In the genomic region with DNA sequence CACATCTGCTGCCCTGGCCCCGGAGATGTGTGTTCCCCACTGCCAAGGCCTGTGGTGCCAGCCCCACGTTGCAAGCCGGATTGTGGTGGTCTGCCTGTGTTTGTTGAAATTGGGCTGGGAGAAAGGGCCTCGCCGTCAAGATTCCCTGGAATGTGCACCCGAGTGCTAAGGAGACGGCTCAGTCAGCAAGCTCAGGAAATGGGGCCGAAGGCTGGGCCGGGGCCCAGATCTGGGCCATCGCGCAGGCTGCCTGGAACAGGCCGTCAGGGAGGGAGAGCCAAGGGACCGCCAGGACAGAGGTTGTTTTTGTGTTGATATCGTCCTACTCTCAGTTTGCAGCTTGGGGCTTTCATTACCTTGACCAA, we compare ENCODE assay signal across 11 cellular contexts.
DNase-seq lines count a peak whose midpoint lies in the region; ATAC-seq and TF ChIP-seq lines count a peak whose summit lies in the region.
"Had no signal": no experiment of that assay in that cellular context is flagged by ENCODE, and none has a peak within 500 bp of the region (broad histone marks: within the 10 kb centered on the region; RNA-seq: fewer than 3 reads in every experiment).

No MANE protein-coding gene starts in this region.

- H4K20me1 ChIP-seq in osteoblast (ENCODE audit: insufficient read depth, low read length) = no peaks in the 10 kb centered on the region

- H3K27ac ChIP-seq in osteoblast (ENCODE audit: low read depth, low read length) (peak overlapping the region; percentile 79), aorta (ENCODE audit: low read depth in 1 of 2, low read length in 2 of 2) (peak overlapping the region; percentile 68 to 84)

- peak; percentile 87 for ATAC-seq in left ventricle myocardium superior
- peak; percentile 75 for ATAC-seq in aorta (ENCODE audit: low FRiP score)
- no peak for ATAC-seq in GM21528 (IDR thresholded peaks at IDR 0.05; ENCODE audit: low FRiP score, unreplicated experiment)

- H3K4me3 ChIP-seq in osteoblast (ENCODE audit: insufficient read depth, low read length) (no peak overlapping the region), aorta (ENCODE audit: low read length in 2 of 2) (no peak overlapping the region)

- intact Hi-C loops in left ventricle myocardium superior (cut with micrococcal nuclease) = no loop called here
- intact Hi-C loops in aorta (cut with DNase I) = no loop called here

- TF ChIP-seq CTCF in osteoblast (IDR thresholded peaks at IDR 0.05; ENCODE audit: extremely low read depth, low read depth, low read length) = no peak

- H3K4me1 ChIP-seq in osteoblast (ENCODE audit: insufficient read depth, low read length) (peaks cover 14% of the 10 kb centered on the region), aorta (ENCODE audit: control insufficient read depth in 1 of 2, insufficient read depth in 2 of 2, low read length in 2 of 2) (no peaks in the 10 kb centered on the region)

- no peaks in the 10 kb centered on the region for H3K79me2 ChIP-seq in osteoblast (ENCODE audit: insufficient read depth, low read length)

- H3K27me3 ChIP-seq in osteoblast (ENCODE audit: insufficient read depth, low read length) (no peaks in the 10 kb centered on the region), aorta (ENCODE audit: control insufficient read depth in 1 of 2, insufficient read depth in 2 of 2, low read length in 1 of 2) (no peaks in the 10 kb centered on the region)

- H3K36me3 ChIP-seq in osteoblast (ENCODE audit: insufficient read depth, low read length) = no peaks in the 10 kb centered on the region
- H3K36me3 ChIP-seq in aorta (ENCODE audit: control insufficient read depth in 1 of 2, insufficient read depth in 2 of 2, low read length in 1 of 2) = no peaks in the 10 kb centered on the region

- H3K9me3 ChIP-seq in osteoblast (ENCODE audit: low read depth, low read length) (peaks cover 5% of the 10 kb centered on the region), aorta (ENCODE audit: control insufficient read depth, low read length) (peaks cover 5% of the 10 kb centered on the region)

- peak; percentile 25 for DNase-seq in cerebellum (ENCODE audit: low spot score)
- DNase-seq in left ventricle myocardium superior = peak; percentile 59
- no peak for DNase-seq in osteoblast (ENCODE audit: insufficient read length, low spot score, missing footprints)
- peak in 1 of 2 donors; percentile 66 for DNase-seq in aorta
- DNase-seq in iPS-NIHi11 (ENCODE audit: low spot score) = no peak
- DNase-seq in T-helper 9 cell = no peak
- DNase-seq: activated CD4-positive, CD25-positive, alpha-beta regulatory T cell treated with anti-CD3 and anti-CD28 coated beads, Interleukin-2, amount 50 U/mL, for 72 hours; activated naive CD4-positive, alpha-beta T cell treated with anti-CD3 and anti-CD28 coated beads, Interleukin-2, amount 50 U/mL, for 16 hours; DMS79; NCI-H2227 treated with DMSO at 0.1 percent for 48 hours had no signal

- H3K4me2 ChIP-seq in osteoblast (ENCODE audit: insufficient read depth, low read length) = peak overlapping the region; percentile 20

- H2AFZ ChIP-seq in osteoblast (ENCODE audit: low read length) = peak overlapping the region; percentile 63

- 0 to 7% methylated on average over 14 of the region's 14 CpGs for WGBS in aorta, 2 donors

Comparison
In these comparisons a context has a peak if more than half of its experiments do, and no peak if none do; other contexts are left out.
1. DNase-seq: peak in cerebellum (single experiment) and left ventricle myocardium superior (single experiment); none in osteoblast (single experiment), iPS-NIHi11 (single experiment) and T-helper 9 cell (single experiment).